ENCODE assay signal across 14 cellular contexts in genomic region chr9:36039121-36039520, GRCh38. TPM values are rescaled to one million over a fixed set of nuclear protein-coding genes. Genes with fewer than 3 reads are reported as not detected.
DNase-seq lines count a peak whose midpoint lies in the region; ATAC-seq and TF ChIP-seq lines count a peak whose summit lies in the region.
"Had no signal": no experiment of that assay in that cellular context is flagged by ENCODE, and none has a peak within 500 bp of the region (broad histone marks: within the 10 kb centered on the region; RNA-seq: fewer than 3 reads in every experiment).

No MANE protein-coding gene starts in this region.

- TF ChIP-seq CTCF in glutamatergic neuron (IDR thresholded peaks at IDR 0.05; ENCODE audit: partially characterized antibody, unreplicated experiment): no peak

- peaks cover 11% of the 10 kb centered on the region for H3K9me3 ChIP-seq in BLaER1

- no peaks in the 10 kb centered on the region for H3K36me3 Mint-ChIP-seq in glutamatergic neuron (ENCODE audit: unreplicated experiment)

- H3K4me1 ChIP-seq in BLaER1 (peaks cover 58% of the 10 kb centered on the region), mesendoderm (ENCODE audit: control insufficient read depth, low read depth, low read length) (peaks cover 7% of the 10 kb centered on the region)

- no peak overlapping the region for H4K5ac ChIP-seq in mesendoderm (ENCODE audit: low read length)

- no peak overlapping the region for H2AK5ac ChIP-seq in mesendoderm (ENCODE audit: low read length)

- H3K9ac ChIP-seq in BLaER1 (no peak overlapping the region), mesendoderm (ENCODE audit: low read length) (no peak overlapping the region)

- no peak overlapping the region for H3K56ac ChIP-seq in mesendoderm (ENCODE audit: low read length)

- DNase-seq in SK-MEL-5 (ENCODE audit: low read depth, low spot score): peak; percentile 66
- no peak for DNase-seq in glutamatergic neuron
- DNase-seq in skeletal muscle cell (ENCODE audit: low read depth): no peak
- no peak for DNase-seq in mesendoderm
- DNase-seq: activated gamma-delta T cell; AML-193; anterior cingulate cortex; effector memory CD8-positive, alpha-beta T cell; NCI-H1417; NCI-H526 had no signal

- H3K4me3 ChIP-seq in BLaER1 (no peak overlapping the region), skeletal muscle cell (ENCODE audit: low read depth, low read length) (peak overlapping the region; percentile 6), mesendoderm (ENCODE audit: low read length) (no peak overlapping the region)

- peak overlapping the region; percentile 90 for H3K4me2 ChIP-seq in BLaER1
- no peak overlapping the region for H3K4me2 ChIP-seq in mesendoderm (ENCODE audit: low read length)

- peaks cover 2% of the 10 kb centered on the region for H3K27me3 Mint-ChIP-seq in glutamatergic neuron (ENCODE audit: unreplicated experiment)
- H3K27me3 Mint-ChIP-seq: effector memory CD8-positive, alpha-beta T cell had no signal

- no peak overlapping the region for H3K4ac ChIP-seq in mesendoderm (ENCODE audit: low read depth, low read length)

- H2BK5ac ChIP-seq in mesendoderm (ENCODE audit: low read length): no peak overlapping the region

- no CpG with 5 or more reads among the region's 1 CpG for WGBS in mesendoderm (ENCODE audit: extremely low coverage, insufficient coverage, low lambda C conversion rate)

- H3K27ac ChIP-seq in BLaER1 (no peak overlapping the region), mesendoderm (ENCODE audit: low read depth, low read length) (no peak overlapping the region)

- peaks cover 37% of the 10 kb centered on the region; the same call in 1 of the 2 replicates for H4K20me1 ChIP-seq in BLaER1

- peaks cover 1% of the 10 kb centered on the region for H3K9me3 Mint-ChIP-seq in glutamatergic neuron (ENCODE audit: unreplicated experiment)
- H3K9me3 Mint-ChIP-seq: effector memory CD8-positive, alpha-beta T cell had no signal

- H3K23ac ChIP-seq in mesendoderm (ENCODE audit: low read length): no peak overlapping the region

- H3K36me3 ChIP-seq in BLaER1 (peaks cover 6% of the 10 kb centered on the region; the same call in 1 of the 2 replicates), mesendoderm (ENCODE audit: control insufficient read depth, insufficient read depth, low read length) (no peaks in the 10 kb centered on the region)

- peaks cover 9% of the 10 kb centered on the region for H3K4me1 Mint-ChIP-seq in glutamatergic neuron (ENCODE audit: low read depth, unreplicated experiment)

- no peaks in the 10 kb centered on the region for H3K79me2 ChIP-seq in mesendoderm (ENCODE audit: control insufficient read depth, insufficient read depth, low read length)

- ATAC-seq in GM19395 (IDR thresholded peaks at IDR 0.05; ENCODE audit: unreplicated experiment): no peak
- ATAC-seq in activated CD4-positive, CD25-positive, alpha-beta regulatory T cell treated with anti-CD3 and anti-CD28 coated beads, Interleukin-2, amount 50 U/mL, for 24 hours: no peak
- ATAC-seq: effector memory CD8-positive, alpha-beta T cell; HepG2 had no signal

- no peak overlapping the region for H3K18ac ChIP-seq in mesendoderm (ENCODE audit: low read length)

- peaks cover 3% of the 10 kb centered on the region for H3K79me1 ChIP-seq in mesendoderm (ENCODE audit: low read length)

- H3K4me3 Mint-ChIP-seq in glutamatergic neuron (ENCODE audit: unreplicated experiment): peak overlapping the region; percentile 21

- no peak overlapping the region for H2BK15ac ChIP-seq in mesendoderm (replicated peaks; ENCODE audit: low read depth)

- H4K8ac ChIP-seq in mesendoderm (ENCODE audit: low read depth, low read length): no peak overlapping the region

- H2BK120ac ChIP-seq in mesendoderm (ENCODE audit: low read depth, low read length): no peak overlapping the region

- H3K27me3 ChIP-seq in BLaER1 (no peaks in the 10 kb centered on the region), mesendoderm (ENCODE audit: insufficient read depth, low read length, poor library complexity) (no peaks in the 10 kb centered on the region)

- in situ Hi-C loops in SK-MEL-5 (cut with HindIII; ENCODE audit: low pct_unique_long_range_greater_than_20kb, low sequenced_read_pairs): no loop called here

- H3K27ac Mint-ChIP-seq in glutamatergic neuron (ENCODE audit: unreplicated experiment): no peak overlapping the region
- H3K27ac Mint-ChIP-seq: effector memory CD8-positive, alpha-beta T cell had no signal

RNA-seq across cellular contexts. Expression of gene RECK, which starts 2.4 kb away (rescaled TPM):
- 7.9 and 10.0 TPM in 2 replicates for total RNA-seq in SK-MEL-5 (2014; rRNA removed; shearing (Covaris generic))
- polyA plus RNA-seq in SK-MEL-5 (2015; cell fraction: cytosol; rRNA removed): 8.7 and 10.6 TPM in 2 replicates
- polyA plus RNA-seq in SK-MEL-5 (2015; cell fraction: nucleus; rRNA removed): 7.9 and 8.8 TPM in 2 replicates
- total RNA-seq in glutamatergic neuron (ENCODE audit: unreplicated experiment): 11.1 TPM
- polyA plus RNA-seq in mesendoderm (2013, experiment 1 of 2): 9.1 TPM
- 8.9 TPM for polyA plus RNA-seq in mesendoderm (2013, experiment 2 of 2)
